In genomic region chr2:222176890-222177289, GRCh38 we compare ENCODE assay signal across 22 cellular contexts.
"Had no signal": no experiment of that assay in that cellular context is flagged by ENCODE, and none has a peak within 500 bp of the region (broad histone marks: within the 10 kb centered on the region; RNA-seq: fewer than 3 reads in every experiment).

No MANE protein-coding gene starts in this region.

- H3K9me3 Mint-ChIP-seq: activated CD4-positive, alpha-beta T cell treated with anti-CD3 and anti-CD28 coated beads, Interleukin-2, amount 10 ng/mL, durations not matched to agents 7 days and 5 days had no signal

- H3K27ac ChIP-seq: ascending aorta, colonic mucosa, gastrocnemius medialis, heart right ventricle, parathyroid adenoma, stomach, vagina had no signal

- H3K9ac ChIP-seq: parathyroid adenoma had no signal

- H3K27ac Mint-ChIP-seq: activated CD4-positive, alpha-beta T cell treated with anti-CD3 and anti-CD28 coated beads, Interleukin-2, amount 10 ng/mL, durations not matched to agents 7 days and 5 days; activated naive CD4-positive, alpha-beta T cell treated with anti-CD3 and anti-CD28 coated beads, Interleukin-2, amount 50 U/mL, for 24 hours; naive thymus-derived CD8-positive, alpha-beta T cell; stimulated activated effector memory CD8-positive, alpha-beta T cell treated with anti-CD3 and anti-CD28 coated beads, Interleukin-12 subunit alpha, Interleukin-12 subunit beta, amount 100 ng/mL, for 72 hours had no signal

- H3K4me2 ChIP-seq: smooth muscle cell had no signal

- H3K4me3 Mint-ChIP-seq: activated CD4-positive, alpha-beta T cell treated with anti-CD3 and anti-CD28 coated beads, Interleukin-2, amount 10 ng/mL, durations not matched to agents 7 days and 5 days; activated naive CD4-positive, alpha-beta T cell treated with anti-CD3 and anti-CD28 coated beads, Interleukin-2, amount 50 U/mL, for 24 hours; central memory CD8-positive, alpha-beta T cell; naive thymus-derived CD8-positive, alpha-beta T cell; stimulated activated effector memory CD8-positive, alpha-beta T cell treated with anti-CD3 and anti-CD28 coated beads, Interleukin-12 subunit alpha, Interleukin-12 subunit beta, amount 100 ng/mL, for 72 hours had no signal

- H2AFZ ChIP-seq: parathyroid adenoma had no signal

- H3K27me3 ChIP-seq: ascending aorta, colonic mucosa, vagina had no signal

- H3K4me1 Mint-ChIP-seq: activated CD4-positive, alpha-beta T cell treated with anti-CD3 and anti-CD28 coated beads, Interleukin-2, amount 10 ng/mL, durations not matched to agents 7 days and 5 days; activated naive CD4-positive, alpha-beta T cell treated with anti-CD3 and anti-CD28 coated beads, Interleukin-2, amount 50 U/mL, for 24 hours; central memory CD8-positive, alpha-beta T cell; naive thymus-derived CD8-positive, alpha-beta T cell; stimulated activated effector memory CD8-positive, alpha-beta T cell treated with anti-CD3 and anti-CD28 coated beads, Interleukin-12 subunit alpha, Interleukin-12 subunit beta, amount 100 ng/mL, for 72 hours had no signal

- H3K4me3 ChIP-seq: ascending aorta, colonic mucosa, gastrocnemius medialis, heart right ventricle, smooth muscle cell, stomach, vagina had no signal

- H3K27me3 Mint-ChIP-seq: activated CD4-positive, alpha-beta T cell treated with anti-CD3 and anti-CD28 coated beads, Interleukin-2, amount 10 ng/mL, durations not matched to agents 7 days and 5 days had no signal

- H3K9me3 ChIP-seq: ascending aorta, colonic mucosa, gastrocnemius medialis, stomach, vagina had no signal

- H3K4me1 ChIP-seq: ascending aorta, colonic mucosa, gastrocnemius medialis, heart right ventricle, parathyroid adenoma, stomach, vagina had no signal

- ATAC-seq: activated CD4-positive, CD25-positive, alpha-beta regulatory T cell treated with anti-CD3 and anti-CD28 coated beads, Interleukin-2, amount 50 U/mL, for 24 hours; gastrocnemius medialis; heart right ventricle; naive thymus-derived CD8-positive, alpha-beta T cell; sciatic nerve; stimulated activated effector memory CD8-positive, alpha-beta T cell treated with anti-CD3 and anti-CD28 coated beads, Interleukin-12 subunit alpha, Interleukin-12 subunit beta, amount 100 ng/mL, for 72 hours had no signal

- H3K36me3 Mint-ChIP-seq: activated naive CD4-positive, alpha-beta T cell treated with anti-CD3 and anti-CD28 coated beads, Interleukin-2, amount 50 U/mL, for 24 hours; naive thymus-derived CD8-positive, alpha-beta T cell; stimulated activated effector memory CD8-positive, alpha-beta T cell treated with anti-CD3 and anti-CD28 coated beads, Interleukin-12 subunit alpha, Interleukin-12 subunit beta, amount 100 ng/mL, for 72 hours had no signal

- H3K79me2 ChIP-seq: parathyroid adenoma had no signal

- DNase-seq: activated CD4-positive, alpha-beta T cell treated with anti-CD3 and anti-CD28 coated beads, Interleukin-2, amount 10 ng/mL, durations not matched to agents 7 days and 5 days; activated CD8-positive, alpha-beta memory T cell treated with anti-CD3 and anti-CD28 coated beads, Interleukin-2, amount 50 U/mL, for 48 hours; activated gamma-delta T cell; activated T-cell treated with anti-CD3 and anti-CD28 coated beads, Interleukin-2, amount 50 U/mL, for 48 hours; colonic mucosa; erythroblast; gastrocnemius medialis; heart right ventricle; mesenchymal stem cell; naive thymus-derived CD8-positive, alpha-beta T cell; stimulated activated CD4-positive, alpha-beta T cell treated with anti-CD3 and anti-CD28 coated beads, Interleukin-4, amount 100 ng/mL, for 1 hour; stomach; trophoblast cell had no signal

- H3K36me3 ChIP-seq: ascending aorta, colonic mucosa, gastrocnemius medialis, heart right ventricle, stomach, vagina had no signal
